In genomic region chr13:29816715-29817114, GRCh38 we compare ENCODE assay signal across 27 cellular contexts. TPM values are rescaled to one million over a fixed set of nuclear protein-coding genes. Genes with fewer than 3 reads are reported as not detected.
DNase-seq lines count a peak whose midpoint lies in the region; ATAC-seq, FAIRE-seq and TF ChIP-seq lines count a peak whose summit lies in the region.
"Had no signal": no experiment of that assay in that cellular context is flagged by ENCODE, and none has a peak within 500 bp of the region (broad histone marks: within the 10 kb centered on the region; RNA-seq: fewer than 3 reads in every experiment).

No MANE protein-coding gene starts in this region.

- peaks cover 24 to 36% of the 10 kb centered on the region in 2 donors for H3K4me1 Mint-ChIP-seq in natural killer cell treated with Interleukin-12 subunit alpha and Interleukin-12 subunit beta and Interleukin-15 and Interleukin-18, amount 100 ng/mL, for 72 hours (ENCODE audit: low read depth in 2 of 2)
- H3K4me1 Mint-ChIP-seq in natural killer cell: peaks cover 43 to 44% of the 10 kb centered on the region in 2 donors
- H3K4me1 Mint-ChIP-seq in stimulated activated naive B cell treated with anti-CD40 and anti-IgM and Interleukin-4, amounts not matched to agents 10 μg/mL and 1 μg/mL and 100 μg/mL, for 72 hours: peaks cover 23 to 53% of the 10 kb centered on the region in 2 donors

- no peaks in the 10 kb centered on the region for H3K36me3 ChIP-seq in OCI-LY3 (replicated peaks; ENCODE audit: low read depth, low read length)
- no peaks in the 10 kb centered on the region for H3K36me3 ChIP-seq in keratinocyte (ENCODE audit: control insufficient read depth in 2 of 2, extremely low read depth in 1 of 2, insufficient read depth in 2 of 2, low read length in 2 of 2)
- no peaks in the 10 kb centered on the region for H3K36me3 ChIP-seq in H7 (replicated peaks; ENCODE audit: control insufficient read depth, insufficient read depth, low read length)
- H3K36me3 ChIP-seq: HAP-1, Peyer's patch had no signal

- intact Hi-C loops in natural killer cell (cut with micrococcal nuclease): no loop called here

- H3K79me2 ChIP-seq in OCI-LY3 (ENCODE audit: low read length) (peaks cover 66% of the 10 kb centered on the region), keratinocyte (ENCODE audit: control insufficient read depth, insufficient read depth, low read length) (peaks cover 16% of the 10 kb centered on the region)

- peaks cover 59% of the 10 kb centered on the region for H3K4me1 ChIP-seq in OCI-LY3 (ENCODE audit: low read length)
- H3K4me1 ChIP-seq in keratinocyte (ENCODE audit: control insufficient read depth, extremely low read depth, insufficient read depth, low read length): peaks cover 7% of the 10 kb centered on the region
- H3K4me1 ChIP-seq: HAP-1 had no signal

- ATAC-seq in natural killer cell treated with Interleukin-12 subunit alpha and Interleukin-12 subunit beta and Interleukin-15 and Interleukin-18, amount 100 ng/mL, for 72 hours: no peak
- no peak for ATAC-seq in natural killer cell
- ATAC-seq in stimulated activated naive B cell treated with anti-CD40 and anti-IgM and Interleukin-4, amounts not matched to agents 10 μg/mL and 1 μg/mL and 100 μg/mL, for 72 hours (replicated peaks): no peak
- ATAC-seq: CD8-positive, alpha-beta T cell had no signal

- H3K36me3 Mint-ChIP-seq in natural killer cell treated with Interleukin-12 subunit alpha and Interleukin-12 subunit beta and Interleukin-15 and Interleukin-18, amount 100 ng/mL, for 72 hours: no peaks in the 10 kb centered on the region
- no peaks in the 10 kb centered on the region for H3K36me3 Mint-ChIP-seq in natural killer cell
- no peaks in the 10 kb centered on the region for H3K36me3 Mint-ChIP-seq in stimulated activated naive B cell treated with anti-CD40 and anti-IgM and Interleukin-4, amounts not matched to agents 10 μg/mL and 1 μg/mL and 100 μg/mL, for 72 hours

- H3K27me3 ChIP-seq in OCI-LY3 (ENCODE audit: low read depth, low read length): no peaks in the 10 kb centered on the region
- no peaks in the 10 kb centered on the region for H3K27me3 ChIP-seq in keratinocyte (ENCODE audit: control insufficient read depth, extremely low read depth, insufficient read depth, low read length)
- no peaks in the 10 kb centered on the region for H3K27me3 ChIP-seq in H7 (ENCODE audit: control insufficient read depth, insufficient read depth, low read length)
- H3K27me3 ChIP-seq: Peyer's patch had no signal

- H3K9me3 ChIP-seq in OCI-LY3 (ENCODE audit: insufficient read depth, low read length) (no peaks in the 10 kb centered on the region), keratinocyte (ENCODE audit: control insufficient read depth, low read depth, low read length) (no peaks in the 10 kb centered on the region)
- H3K9me3 ChIP-seq: Caco-2, HAP-1, Peyer's patch, SK-N-SH had no signal

- H3K4me2 ChIP-seq in OCI-LY3 (ENCODE audit: low read length) (peak overlapping the region; percentile 93), keratinocyte (ENCODE audit: control insufficient read depth, extremely low read depth, insufficient read depth, low read depth, low read length) (no peak overlapping the region)

- no peak overlapping the region for H3K27ac ChIP-seq in OCI-LY3 (ENCODE audit: low read length)
- no peak overlapping the region for H3K27ac ChIP-seq in keratinocyte (ENCODE audit: control insufficient read depth, insufficient read depth, low read length)
- H3K27ac ChIP-seq: C4-2B, Peyer's patch had no signal

- no peaks in the 10 kb centered on the region for H3K27me3 Mint-ChIP-seq in natural killer cell treated with Interleukin-12 subunit alpha and Interleukin-12 subunit beta and Interleukin-15 and Interleukin-18, amount 100 ng/mL, for 72 hours
- H3K27me3 Mint-ChIP-seq in natural killer cell (ENCODE audit: low read depth in 2 of 2): no peaks in the 10 kb centered on the region
- H3K27me3 Mint-ChIP-seq in stimulated activated naive B cell treated with anti-CD40 and anti-IgM and Interleukin-4, amounts not matched to agents 10 μg/mL and 1 μg/mL and 100 μg/mL, for 72 hours: no peaks in the 10 kb centered on the region

- no peak overlapping the region for H2AFZ ChIP-seq in OCI-LY3 (ENCODE audit: low read depth, low read length)
- H2AFZ ChIP-seq in keratinocyte (ENCODE audit: control insufficient read depth, low read length): no peak overlapping the region

- H3K4me3 Mint-ChIP-seq in natural killer cell treated with Interleukin-12 subunit alpha and Interleukin-12 subunit beta and Interleukin-15 and Interleukin-18, amount 100 ng/mL, for 72 hours: no peak overlapping the region
- no peak overlapping the region for H3K4me3 Mint-ChIP-seq in natural killer cell
- H3K4me3 Mint-ChIP-seq in stimulated activated naive B cell treated with anti-CD40 and anti-IgM and Interleukin-4, amounts not matched to agents 10 μg/mL and 1 μg/mL and 100 μg/mL, for 72 hours: peak overlapping the region in 1 of 2 donors; percentile 75
- H3K4me3 Mint-ChIP-seq: CD8-positive, alpha-beta T cell had no signal

- TF ChIP-seq CTCF in natural killer cell (IDR thresholded peaks at IDR 0.05) (no peak), OCI-LY3 (IDR thresholded peaks at IDR 0.05; ENCODE audit: low read depth, low read length) (no peak), keratinocyte (optimal IDR thresholded peaks at IDR 0.05 in 1 of 3, IDR thresholded peaks at IDR 0.05 in 1 of 3, conservative IDR thresholded peaks at IDR 0.05 in 1 of 3; ENCODE audit: extremely low read depth in 1 of 3, insufficient read depth in 2 of 3, low read length in 3 of 3) (no peak)

- dilution Hi-C loops in keratinocyte (cut with MboI; ENCODE audit: extremely low pct_ligation_motif_present, low sequenced_read_pairs): no loop called here

- H3K9me3 Mint-ChIP-seq in natural killer cell treated with Interleukin-12 subunit alpha and Interleukin-12 subunit beta and Interleukin-15 and Interleukin-18, amount 100 ng/mL, for 72 hours: no peaks in the 10 kb centered on the region
- no peaks in the 10 kb centered on the region for H3K9me3 Mint-ChIP-seq in natural killer cell
- H3K9me3 Mint-ChIP-seq in stimulated activated naive B cell treated with anti-CD40 and anti-IgM and Interleukin-4, amounts not matched to agents 10 μg/mL and 1 μg/mL and 100 μg/mL, for 72 hours: no peaks in the 10 kb centered on the region
- H3K9me3 Mint-ChIP-seq: CD8-positive, alpha-beta T cell had no signal

- H3K27ac Mint-ChIP-seq in natural killer cell treated with Interleukin-12 subunit alpha and Interleukin-12 subunit beta and Interleukin-15 and Interleukin-18, amount 100 ng/mL, for 72 hours: peak overlapping the region; percentile 13 to 32
- no peak overlapping the region for H3K27ac Mint-ChIP-seq in natural killer cell
- peak overlapping the region; percentile 75 for H3K27ac Mint-ChIP-seq in stimulated activated naive B cell treated with anti-CD40 and anti-IgM and Interleukin-4, amounts not matched to agents 10 μg/mL and 1 μg/mL and 100 μg/mL, for 72 hours

- H4K20me1 ChIP-seq in OCI-LY3 (ENCODE audit: insufficient read depth, low read length) (no peaks in the 10 kb centered on the region), keratinocyte (ENCODE audit: control insufficient read depth, extremely low read depth, insufficient read depth, low read length) (no peaks in the 10 kb centered on the region)

- peak; percentile 13 for FAIRE-seq in keratinocyte (lab: Jason Lieb, UNC)
- FAIRE-seq: G401.6 had no signal

- H3K4me3 ChIP-seq in OCI-LY3 (ENCODE audit: low read length) (peak overlapping the region; percentile 69; the same call in 1 of the 2 replicates), keratinocyte (ENCODE audit: control insufficient read depth in 2 of 3, extremely low read depth in 1 of 3, insufficient read depth in 2 of 3, low read depth in 1 of 3, low read length in 3 of 3) (no peak overlapping the region), H7 (ENCODE audit: insufficient read depth, low read depth, low read length) (no peak overlapping the region)
- H3K4me3 ChIP-seq: HAP-1, Peyer's patch had no signal

- DNase-seq in natural killer cell treated with Interleukin-12 subunit alpha and Interleukin-12 subunit beta and Interleukin-15 and Interleukin-18, amount 100 ng/mL, for 72 hours (ENCODE audit: low spot score): no peak
- DNase-seq in natural killer cell (no peak), keratinocyte (ENCODE audit: low read depth, low spot score) (no peak), H7 (no peak), AG08395 (ENCODE audit: low spot score) (no peak), medulla oblongata (ENCODE audit: extremely low spot score) (no peak)
- DNase-seq in stimulated activated naive B cell treated with anti-CD40 and anti-IgM and Interleukin-4, amounts not matched to agents 10 μg/mL and 1 μg/mL and 100 μg/mL, for 72 hours: no peak
- DNase-seq: Caco-2; CD8-positive, alpha-beta T cell; IMR-90; KG1; MM.1S; NCI-H1048; NCI-H1417; NCI-H1694; NCI-H2029 treated with DMSO at 0.1 percent for 48 hours; NCI-H446 treated with DMSO at 0.1 percent for 48 hours; NCI-H526; OCI-M1; Peyer's patch; SHP77 treated with DMSO at 0.1 percent for 48 hours; SK-N-SH; SW 1271 had no signal

- H3K9ac ChIP-seq in OCI-LY3 (ENCODE audit: low read length) (no peak overlapping the region; the same call in 1 of the 2 replicates), keratinocyte (ENCODE audit: control insufficient read depth, extremely low read depth, insufficient read depth, low read length) (no peak overlapping the region)
- H3K9ac ChIP-seq: SK-N-SH had no signal

- no peaks in the 10 kb centered on the region for H3K9me1 ChIP-seq in keratinocyte (ENCODE audit: control insufficient read depth, extremely low read depth, insufficient read depth, low read length)

RNA-seq across cellular contexts. Expression of gene UBL3, which starts 33.7 kb away (rescaled TPM):
- total RNA-seq in natural killer cell treated with Interleukin-12 subunit alpha and Interleukin-12 subunit beta and Interleukin-15 and Interleukin-18, amount 100 ng/mL, for 72 hours: 10 to 100 TPM in 1 of 2 donors, 1 to 10 TPM in 1; 7.8 to 10.5 TPM
- total RNA-seq in natural killer cell: 10 to 100 TPM; 29.6 to 36.0 (median 31.5) TPM
- 6.5 to 10.5 TPM (median 7.1 TPM) in 3 replicates for polyA plus RNA-seq in keratinocyte
- 9.5 TPM for polyA plus RNA-seq in keratinocyte (2011; ENCODE audit: low read depth)
- 6.5 and 12.7 TPM in 2 replicates for polyA plus RNA-seq in keratinocyte (2011; cell fraction: cytosol; rRNA removed)
- 5.8 and 6.8 TPM in 2 replicates for polyA plus RNA-seq in keratinocyte (2011; cell fraction: nucleus; rRNA removed)
- polyA plus RNA-seq in keratinocyte (2012; ENCODE audit: low replicate concordance): 8.0 and 19.3 TPM in 2 replicates
- polyA minus RNA-seq in keratinocyte: 2.2 to 8.3 TPM (median 4.9 TPM) in 3 replicates
- 12.3 TPM for polyA minus RNA-seq in keratinocyte (2011; cell fraction: cytosol; rRNA and poly(A)+ RNA removed)
- polyA minus RNA-seq in keratinocyte (2011; cell fraction: nucleus; rRNA and poly(A)+ RNA removed): 6.1 and 8.4 TPM in 2 replicates
- 17.5 and 20.4 TPM in 2 replicates for total RNA-seq in H7 (2014; rRNA removed; shearing (Covaris generic))

Comparison
In these comparisons a context has a peak if more than half of its experiments do, and no peak if none do; other contexts are left out.
1. H3K27ac Mint-ChIP-seq: peak in natural killer cell treated with Interleukin-12 subunit alpha and Interleukin-12 subunit beta and Interleukin-15 and Interleukin-18, amount 100 ng/mL, for 72 hours (2 of 2) and stimulated activated naive B cell treated with anti-CD40 and anti-IgM and Interleukin-4, amounts not matched to agents 10 μg/mL and 1 μg/mL and 100 μg/mL, for 72 hours (single experiment); none in natural killer cell (0 of 2).